In genomic region chr12:22627351-22627750, GRCh38 we compare ENCODE assay signal across 8 cellular contexts. TPM values are rescaled to one million over a fixed set of nuclear protein-coding genes. Genes with fewer than 3 reads are reported as not detected.
DNase-seq lines count a peak whose midpoint lies in the region; ATAC-seq and TF ChIP-seq lines count a peak whose summit lies in the region.

No MANE protein-coding gene starts in this region.

- 60% methylated on average over 3 of the region's 3 CpGs for WGBS in esophagus muscularis mucosa
- 8 to 32% methylated on average over 3 of the region's 3 CpGs for WGBS in sigmoid colon, 2 donors

- H3K36me3 ChIP-seq in esophagus muscularis mucosa = no peaks in the 10 kb centered on the region
- H3K36me3 ChIP-seq in sigmoid colon = no peaks in the 10 kb centered on the region

- H3K9me3 ChIP-seq in esophagus muscularis mucosa (no peaks in the 10 kb centered on the region), sigmoid colon (no peaks in the 10 kb centered on the region)

- no peak for TF ChIP-seq CTCF in GM12875 (IDR thresholded peaks at IDR 0.05; ENCODE audit: borderline replicate concordance, insufficient read depth, low read depth, low read length)
- no peak for TF ChIP-seq CTCF in esophagus muscularis mucosa (IDR thresholded peaks at IDR 0.05)
- TF ChIP-seq CTCF in sigmoid colon (IDR thresholded peaks at IDR 0.05) = no peak

- peak; percentile 56 for DNase-seq in RKO (ENCODE audit: low spot score)
- no peak for DNase-seq in esophagus muscularis mucosa (ENCODE audit: extremely low spot score)
- DNase-seq in sigmoid colon = no peak
- no peak for DNase-seq in NCI-H2227 treated with DMSO at 0.1 percent for 48 hours (lab: John Stamatoyannopoulos, UW)
- DNase-seq in stimulated activated naive CD4-positive, alpha-beta T cell (lab: John Stamatoyannopoulos, UW) = no peak
- DNase-seq in NCI-H1417 treated with DMSO at 0.1 percent for 48 hours (lab: John Stamatoyannopoulos, UW) = no peak

- TF ChIP-seq POLR2A in esophagus muscularis mucosa (IDR thresholded peaks at IDR 0.05; ENCODE audit: low read depth) (no peak), sigmoid colon (IDR thresholded peaks at IDR 0.05) (no peak)

- no peaks in the 10 kb centered on the region for H3K27me3 ChIP-seq in esophagus muscularis mucosa
- H3K27me3 ChIP-seq in sigmoid colon = no peaks in the 10 kb centered on the region

- H3K4me1 ChIP-seq in esophagus muscularis mucosa (peaks cover 27 to 56% (median 51%) of the 10 kb centered on the region in 4 donors), sigmoid colon (peaks cover 0 to 38% (median 27%) of the 10 kb centered on the region in 4 donors)

- TF ChIP-seq EP300 in esophagus muscularis mucosa (IDR thresholded peaks at IDR 0.05) (no peak), sigmoid colon (IDR thresholded peaks at IDR 0.05) (no peak)

- H3K4me3 ChIP-seq in GM12875 (ENCODE audit: low read depth, low read length) = peak overlapping the region; percentile 31
- peak overlapping the region; percentile 90 to 97 (median 94) for H3K4me3 ChIP-seq in esophagus muscularis mucosa
- H3K4me3 ChIP-seq in sigmoid colon = peak overlapping the region in 3 of 4 donors; percentile 78 to 94 (median 84)

- intact Hi-C loops in esophagus muscularis mucosa (cut with DNase I) (no loop called here), sigmoid colon (cut with DNase I) (no loop called here)

- ATAC-seq in GM18870 (IDR thresholded peaks at IDR 0.05; ENCODE audit: unreplicated experiment) = no peak

- peak overlapping the region; percentile 97 to 99 (median 98) for H3K27ac ChIP-seq in esophagus muscularis mucosa (replicated peaks in 1 of 4)
- peak overlapping the region; percentile 94 to 99 (median 97) for H3K27ac ChIP-seq in sigmoid colon

RNA-seq across cellular contexts. Expression of gene ETNK1, which starts 2.4 kb away (rescaled TPM):
- total RNA-seq in esophagus muscularis mucosa (10 to 100 TPM; 17.6 to 21.2 (median 19.4) TPM), sigmoid colon (10 to 100 TPM; 25.7 to 30.0 (median 29.3) TPM)
- 10 to 100 TPM; 18.6 to 49.5 (median 28.1) TPM for polyA plus RNA-seq in sigmoid colon

Comparison
In these comparisons a context has a peak if more than half of its experiments do, and no peak if none do; other contexts are left out.
1. H3K4me3 ChIP-seq: peak in every context shown above with its lines; median percentile 94 in esophagus muscularis mucosa; 84 in sigmoid colon; 31 in GM12875.